In the genomic region with DNA sequence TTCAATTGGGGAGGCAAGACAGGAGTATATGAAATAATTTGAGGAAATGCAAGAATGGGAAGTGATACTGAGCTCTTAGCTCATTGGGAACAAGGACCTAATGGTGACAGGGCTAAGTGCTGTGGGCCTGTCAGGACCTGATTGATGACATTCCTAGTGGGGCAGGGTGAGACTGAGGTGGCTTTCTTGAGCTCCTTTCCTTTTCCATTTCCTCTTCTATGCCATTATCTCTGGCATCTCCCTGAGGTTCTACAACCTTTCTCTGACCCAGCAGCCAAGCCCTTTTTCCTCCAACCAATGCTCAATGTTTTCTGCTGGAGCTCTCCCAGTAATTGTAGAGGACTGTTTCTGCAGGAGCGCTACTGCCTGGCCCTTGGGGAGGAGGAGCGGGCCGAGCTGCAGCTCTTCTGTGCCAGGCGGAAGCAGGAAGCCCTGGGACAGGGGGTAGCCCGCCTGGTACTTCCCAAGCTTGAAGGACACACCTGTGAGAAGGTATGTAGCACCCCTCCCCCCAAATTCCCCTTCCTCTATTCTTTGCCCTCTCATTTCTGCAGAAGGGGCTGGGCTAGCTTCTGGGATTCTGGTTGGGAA, we compare ENCODE assay signal across 1 cellular context.
TF ChIP-seq lines count a peak whose summit lies in the region.

No MANE protein-coding gene starts in this region.

TF ChIP-seq in HEK293, 187 proteins besides CTCF, POLR2A, EP300 and RAD21:
- TF ChIP-seq ZNF529 (tag by site-specific recombination; IDR thresholded peaks at IDR 0.05; ENCODE audit: insufficient replicate concordance) = no peak
- TF ChIP-seq SP7 (tag by site-specific recombination; IDR thresholded peaks at IDR 0.05) = peak; percentile 56; the same call in 1 of the 2 replicates
- no peak for TF ChIP-seq ZNF580 (tag by site-specific recombination; IDR thresholded peaks at IDR 0.05)
- TF ChIP-seq SP2 (tag by site-specific recombination; IDR thresholded peaks at IDR 0.05) = peak; percentile 5; the same call in 1 of the 2 replicates
- TF ChIP-seq FEZF1 (tag by site-specific recombination; IDR thresholded peaks at IDR 0.05) = no peak
- TF ChIP-seq INSM2 (tag by site-specific recombination; IDR thresholded peaks at IDR 0.05) = no peak
- TF ChIP-seq ZNF335 (tag by site-specific recombination; conservative IDR thresholded peaks at IDR 0.05) = peak; percentile 38
- peak; percentile 33; the same call in 1 of the 2 replicates for TF ChIP-seq PRDM1 (tag by site-specific recombination; IDR thresholded peaks at IDR 0.05)
- TF ChIP-seq ZNF140 (tag by site-specific recombination; IDR thresholded peaks at IDR 0.05) = no peak
TF ChIP-seq in HEK293: peak in this region for 4.
